ENCODE assay signal across 9 cellular contexts in genomic region chr20:10613911-10614310, GRCh38.
"Had no signal": no experiment of that assay in that cellular context is flagged by ENCODE, and none has a peak within 500 bp of the region (broad histone marks: within the 10 kb centered on the region; RNA-seq: fewer than 3 reads in every experiment).

No MANE protein-coding gene starts in this region.

- H3K4me2 ChIP-seq: GM23338 had no signal

- H2AFZ ChIP-seq: GM23248, GM23338 had no signal

- H3K4me3 ChIP-seq: GM23248, GM23338, HAP-1 had no signal

- H3K36me3 ChIP-seq: HAP-1 had no signal

- DNase-seq: GM23248, GOT3, H7, H9, HCEC 1CT, HFFc6 had no signal

- H3K9me3 ChIP-seq: HAP-1 had no signal

- H3K9me3 Mint-ChIP-seq: GM23338, H9, HFFc6 had no signal

- H3K27ac Mint-ChIP-seq: GM23338, H9, HFFc6 had no signal

- H3K4me3 Mint-ChIP-seq: GM23338, H9, HFFc6 had no signal

- ATAC-seq: GM23338, HCT116 had no signal

- H3K9ac ChIP-seq: GM23248 had no signal

- H3K27ac ChIP-seq: GM23248 had no signal
